ENCODE assay signal across 24 cellular contexts in the genomic region with DNA sequence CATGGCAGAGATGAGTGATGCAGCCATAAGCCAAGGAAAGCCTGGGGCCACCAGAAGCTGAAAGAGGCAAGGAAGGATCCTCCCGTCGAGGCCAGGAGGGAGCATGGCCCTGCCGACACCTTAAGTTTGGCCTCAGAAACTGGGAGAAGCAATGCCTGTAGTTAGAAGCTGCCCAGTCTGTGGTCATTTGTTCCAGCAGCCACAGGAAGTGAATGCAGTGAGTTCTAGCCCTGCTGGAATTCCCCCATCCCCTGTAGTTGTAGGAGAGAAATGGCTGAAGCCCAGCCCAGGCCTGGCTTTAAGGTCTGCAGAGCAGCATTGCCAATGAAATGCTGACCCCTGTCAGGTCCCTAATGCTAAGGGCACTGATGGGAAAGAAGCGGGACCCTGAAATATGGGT. TPM values are rescaled to one million over a fixed set of nuclear protein-coding genes. Genes with fewer than 3 reads are reported as not detected.
DNase-seq lines count a peak whose midpoint lies in the region; ATAC-seq and TF ChIP-seq lines count a peak whose summit lies in the region.
"Had no signal": no experiment of that assay in that cellular context is flagged by ENCODE, and none has a peak within 500 bp of the region (broad histone marks: within the 10 kb centered on the region; RNA-seq: fewer than 3 reads in every experiment).

No MANE protein-coding gene starts in this region.

- intact Hi-C loops in Caco-2 (cut with micrococcal nuclease; ENCODE audit: unreplicated experiment) = no loop called here

- no peak overlapping the region for H2BK15ac ChIP-seq in mesenchymal stem cell (ENCODE audit: low read depth, poor library complexity, severe bottlenecking)

- H3K36me3 ChIP-seq in mesenchymal stem cell (ENCODE audit: control insufficient read depth in 1 of 2, insufficient read depth in 2 of 2, low read depth in 1 of 2, low read length in 2 of 2) (peaks cover 5 to 6% of the 10 kb centered on the region in 2 experiments), Caco-2 (ENCODE audit: control insufficient read depth, insufficient read depth, low read length) (no peaks in the 10 kb centered on the region)
- H3K36me3 ChIP-seq: breast epithelium, lower lobe of right lung had no signal

- H2AK5ac ChIP-seq in mesenchymal stem cell (ENCODE audit: low read length, severe bottlenecking) = no peak overlapping the region

- H3K4me3 Mint-ChIP-seq in activated T-helper 17 cell treated with anti-CD3 and anti-CD28 coated beads, Interleukin-2, amount 50 U/mL, for 72 hours = no peak overlapping the region
- H3K4me3 Mint-ChIP-seq in Caco-2 (ENCODE audit: unreplicated experiment) = no peak overlapping the region
- H3K4me3 Mint-ChIP-seq: activated CD8-positive, alpha-beta T cell treated with anti-CD3 and anti-CD28 coated beads for 36 hours; activated naive CD8-positive, alpha-beta T cell treated with anti-CD3 and anti-CD28 coated beads for 36 hours; activated T-cell treated with anti-CD3 and anti-CD28 coated beads, Interleukin-2, amount 50 U/mL, for 4 hours; immature natural killer cell; naive B cell; T-helper 17 cell; WTC11 had no signal

- no peak overlapping the region for H3K4ac ChIP-seq in mesenchymal stem cell (ENCODE audit: low read depth in 1 of 2, low read length in 2 of 2)

- CTCF ChIA-PET in Caco-2 (lab: Charles Lee) = no interaction called here

- no peak overlapping the region for H2BK12ac ChIP-seq in mesenchymal stem cell (ENCODE audit: low read length in 2 of 2)

- H3K4me1 ChIP-seq in mesenchymal stem cell (ENCODE audit: control insufficient read depth, insufficient read depth, low read depth, low read length) (peaks cover 5% of the 10 kb centered on the region), Caco-2 (no peaks in the 10 kb centered on the region)

- no peaks in the 10 kb centered on the region for H3K79me1 ChIP-seq in mesenchymal stem cell (replicated peaks; ENCODE audit: low read length, poor library complexity, severe bottlenecking)

- H3K23ac ChIP-seq in mesenchymal stem cell (ENCODE audit: low read length in 2 of 2) = no peak overlapping the region

- no peak overlapping the region for H3K18ac ChIP-seq in mesenchymal stem cell (ENCODE audit: low read depth in 1 of 2, low read length in 2 of 2)

- POLR2A ChIA-PET in Caco-2 (lab: Charles Lee) = interaction anchor here (0.5 to 0.6 kb wide), 2 partner anchors 12 kb away, joined by 3 to 7 read pairs; a partner anchor contains a TSS

- BruUV-seq in Caco-2 (replicated peaks; lab: Mats Ljungman, UMichigan) = no TSS peak

- H3K9me3 Mint-ChIP-seq in activated T-helper 17 cell treated with anti-CD3 and anti-CD28 coated beads, Interleukin-2, amount 50 U/mL, for 72 hours = no peaks in the 10 kb centered on the region
- H3K9me3 Mint-ChIP-seq in Caco-2 (ENCODE audit: unreplicated experiment) = no peaks in the 10 kb centered on the region
- H3K9me3 Mint-ChIP-seq: activated CD8-positive, alpha-beta T cell treated with anti-CD3 and anti-CD28 coated beads for 36 hours; activated naive CD8-positive, alpha-beta T cell treated with anti-CD3 and anti-CD28 coated beads for 36 hours; activated T-cell treated with anti-CD3 and anti-CD28 coated beads, Interleukin-2, amount 50 U/mL, for 4 hours; immature natural killer cell; naive B cell; WTC11 had no signal

- H3K14ac ChIP-seq in mesenchymal stem cell (ENCODE audit: low read length in 2 of 2) = no peak overlapping the region

- H3K27ac ChIP-seq in mesenchymal stem cell (ENCODE audit: low read length, poor library complexity, severe bottlenecking) = no peak overlapping the region
- H3K27ac ChIP-seq: esophagus muscularis mucosa, lower lobe of right lung had no signal

- peaks cover 3% of the 10 kb centered on the region for H3K36me3 Mint-ChIP-seq in activated T-helper 17 cell treated with anti-CD3 and anti-CD28 coated beads, Interleukin-2, amount 50 U/mL, for 72 hours (ENCODE audit: low read depth)
- H3K36me3 Mint-ChIP-seq in Caco-2 (ENCODE audit: insufficient read depth, unreplicated experiment) = peaks cover 13% of the 10 kb centered on the region
- H3K36me3 Mint-ChIP-seq: activated naive CD8-positive, alpha-beta T cell treated with anti-CD3 and anti-CD28 coated beads for 36 hours had no signal

- TF ChIP-seq CTCF in GM12865 (IDR thresholded peaks at IDR 0.05; ENCODE audit: insufficient read depth, low read depth, low read length, missing control alignments) (no peak), Caco-2 (IDR thresholded peaks at IDR 0.05; ENCODE audit: insufficient read depth in 1 of 2, low read depth in 1 of 2, low read length in 1 of 2, severe bottlenecking in 1 of 2, unreplicated experiment in 1 of 2) (no peak)

- no peak overlapping the region for H3K27ac Mint-ChIP-seq in activated T-helper 17 cell treated with anti-CD3 and anti-CD28 coated beads, Interleukin-2, amount 50 U/mL, for 72 hours
- H3K27ac Mint-ChIP-seq in Caco-2 (ENCODE audit: unreplicated experiment) = no peak overlapping the region
- H3K27ac Mint-ChIP-seq: activated CD8-positive, alpha-beta T cell treated with anti-CD3 and anti-CD28 coated beads for 36 hours; activated naive CD8-positive, alpha-beta T cell treated with anti-CD3 and anti-CD28 coated beads for 36 hours; T-helper 17 cell; WTC11 had no signal

- no peaks in the 10 kb centered on the region for H3K9me3 ChIP-seq in mesenchymal stem cell (ENCODE audit: control insufficient read depth, low read length)
- no peaks in the 10 kb centered on the region for H3K9me3 ChIP-seq in Caco-2
- H3K9me3 ChIP-seq: breast epithelium, esophagus muscularis mucosa, lower lobe of right lung had no signal

- H4K91ac ChIP-seq in mesenchymal stem cell (ENCODE audit: low read length) = no peak overlapping the region

- H3K9ac ChIP-seq in mesenchymal stem cell (ENCODE audit: low read length) = no peak overlapping the region

- H2BK120ac ChIP-seq in mesenchymal stem cell (ENCODE audit: low read depth, low read length) = no peak overlapping the region

- ATAC-seq in HG02759 (IDR thresholded peaks at IDR 0.05; ENCODE audit: unreplicated experiment) = peak; percentile 53
- ATAC-seq in activated T-helper 17 cell treated with anti-CD3 and anti-CD28 coated beads, Interleukin-2, amount 50 U/mL, for 72 hours (replicated peaks) = peak; percentile 21
- ATAC-seq in GM19467 (IDR thresholded peaks at IDR 0.05; ENCODE audit: unreplicated experiment) = no peak
- ATAC-seq: activated CD8-positive, alpha-beta T cell treated with anti-CD3 and anti-CD28 coated beads for 36 hours; activated T-cell treated with anti-CD3 and anti-CD28 coated beads, Interleukin-2, amount 50 U/mL, for 4 hours; lower lobe of right lung; T-helper 17 cell; WTC11 had no signal

- no peak overlapping the region for H3K4me2 ChIP-seq in mesenchymal stem cell (ENCODE audit: low read length, poor library complexity, severe bottlenecking)

- H2BK5ac ChIP-seq in mesenchymal stem cell (ENCODE audit: low read depth, low read length, poor library complexity, severe bottlenecking) = no peak overlapping the region

- peaks cover 3% of the 10 kb centered on the region for H3K4me1 Mint-ChIP-seq in activated T-helper 17 cell treated with anti-CD3 and anti-CD28 coated beads, Interleukin-2, amount 50 U/mL, for 72 hours
- no peaks in the 10 kb centered on the region for H3K4me1 Mint-ChIP-seq in Caco-2 (ENCODE audit: low read depth, unreplicated experiment)
- H3K4me1 Mint-ChIP-seq: naive B cell had no signal

- H3K27me3 ChIP-seq in mesenchymal stem cell (ENCODE audit: control insufficient read depth in 1 of 2, insufficient read depth in 1 of 2, low read length in 2 of 2) = no peaks in the 10 kb centered on the region
- H3K27me3 ChIP-seq in Caco-2 (replicated peaks; ENCODE audit: control insufficient read depth, insufficient read depth, low read length) = no peaks in the 10 kb centered on the region
- H3K27me3 ChIP-seq: breast epithelium, esophagus muscularis mucosa had no signal

- H4K8ac ChIP-seq in mesenchymal stem cell (ENCODE audit: low read length) = peak overlapping the region; percentile 27

- peaks cover 7% of the 10 kb centered on the region for H3K27me3 Mint-ChIP-seq in activated T-helper 17 cell treated with anti-CD3 and anti-CD28 coated beads, Interleukin-2, amount 50 U/mL, for 72 hours
- H3K27me3 Mint-ChIP-seq in Caco-2 (ENCODE audit: insufficient read depth, unreplicated experiment) = peaks cover 2% of the 10 kb centered on the region

- DNase-seq in GM12865 (ENCODE audit: low read depth) (peak; percentile 69), mesenchymal stem cell (peak; percentile 42), Caco-2 (no peak), NCI-H2196 (lab: John Stamatoyannopoulos, UW; ENCODE audit: unreplicated experiment) (no peak), midbrain (lab: John Stamatoyannopoulos, UW) (no peak)
- DNase-seq: activated CD8-positive, alpha-beta T cell treated with anti-CD3 and anti-CD28 coated beads for 36 hours; activated naive CD8-positive, alpha-beta T cell treated with anti-CD3 and anti-CD28 coated beads for 36 hours; activated T-cell treated with anti-CD3 and anti-CD28 coated beads, Interleukin-2, amount 50 U/mL, for 4 hours; AML-193; GDM1; head of caudate nucleus; immature natural killer cell; Kasumi-1; lower lobe of right lung; naive B cell; NCI-H146; SHP77 treated with DMSO at 0.1 percent for 48 hours; T-helper 17 cell had no signal

- H3K4me3 ChIP-seq in GM12865 (ENCODE audit: low read depth, low read length) (peak overlapping the region; percentile 4; the same call in 1 of the 2 replicates), mesenchymal stem cell (ENCODE audit: insufficient read depth in 1 of 2, low read depth in 1 of 2, low read length in 2 of 2) (no peak overlapping the region), Caco-2 (ENCODE audit: low read depth, low read length) (no peak overlapping the region)
- H3K4me3 ChIP-seq: breast epithelium, esophagus muscularis mucosa, lower lobe of right lung had no signal

- H2AFZ ChIP-seq in mesenchymal stem cell (ENCODE audit: low read depth, low read length) = no peak overlapping the region

- 94% methylated on average over 4 of the region's 4 CpGs for WGBS in mesenchymal stem cell

RNA-seq across cellular contexts. Expression of a gene that starts 12.2 kb away (rescaled TPM):
- 100 to 1,000 TPM in 1 of 2 donors, 10 to 100 TPM in 1; 47.4 to 114 TPM for total RNA-seq in activated T-helper 17 cell treated with anti-CD3 and anti-CD28 coated beads, Interleukin-2, amount 50 U/mL, for 72 hours
- polyA plus RNA-seq in mesenchymal stem cell (2013, experiment 1 of 2) = 30.7 TPM
- 32.2 TPM for polyA plus RNA-seq in mesenchymal stem cell (2013, experiment 2 of 2)
- total RNA-seq in Caco-2 (2022) = 17.5 and 18.7 TPM in 2 replicates

RNA-seq across cellular contexts. Expression of a gene that starts 13.3 kb away (rescaled TPM):
- total RNA-seq in activated T-helper 17 cell treated with anti-CD3 and anti-CD28 coated beads, Interleukin-2, amount 50 U/mL, for 72 hours = 10 to 100 TPM; 22.6 to 32.2 TPM
- 89.5 TPM for polyA plus RNA-seq in mesenchymal stem cell (2013, experiment 1 of 2)
- 95.2 TPM for polyA plus RNA-seq in mesenchymal stem cell (2013, experiment 2 of 2)
- 69.7 and 71.3 TPM in 2 replicates for total RNA-seq in Caco-2 (2022)

RNA-seq across cellular contexts. Expression of a gene that starts 31.0 kb away (rescaled TPM):
- total RNA-seq in activated T-helper 17 cell treated with anti-CD3 and anti-CD28 coated beads, Interleukin-2, amount 50 U/mL, for 72 hours = 100 to 1,000 TPM; 127 to 174 TPM
- polyA plus RNA-seq in mesenchymal stem cell (2013, experiment 1 of 2) = 40.4 TPM
- polyA plus RNA-seq in mesenchymal stem cell (2013, experiment 2 of 2) = 42.2 TPM
- 123 and 132 TPM in 2 replicates for total RNA-seq in Caco-2 (2022)

Comparison
In these comparisons a context has a peak if more than half of its experiments do, and no peak if none do; other contexts are left out.
1. DNase-seq: peak in GM12865 (single experiment) and mesenchymal stem cell (single experiment); none in Caco-2 (0 of 2), NCI-H2196 (single experiment) and midbrain (single experiment).